ENCODE assay signal across 2 cellular contexts in genomic region chrX:16771483-16772398, GRCh38.
TF ChIP-seq lines count a peak whose summit lies in the region.

No MANE protein-coding gene starts in this region.

TF ChIP-seq in A549, 52 proteins besides CTCF, POLR2A, EP300 and RAD21 (continued from another document):
- TF ChIP-seq NFE2L2 (conservative IDR thresholded peaks at IDR 0.05; ENCODE audit: low read length) = 0 out of 2 replicates have a peak, but pooled peaks have one; percentile 21
- peak; percentile 44; the same call in 1 of the 2 replicates for TF ChIP-seq REST (IDR thresholded peaks at IDR 0.05)
- peak; percentile 98 for TF ChIP-seq BCL3 (IDR thresholded peaks at IDR 0.05)
- TF ChIP-seq GATA3 (IDR thresholded peaks at IDR 0.05; ENCODE audit: borderline replicate concordance) = peak; percentile 58; the same call in 1 of the 2 replicates
- peak; percentile 84; the same call in 1 of the 2 replicates for TF ChIP-seq HMGXB4 (CRISPR knock-in tag; IDR thresholded peaks at IDR 0.05; ENCODE audit: borderline replicate concordance)
- TF ChIP-seq CHD4 (IDR thresholded peaks at IDR 0.05; ENCODE audit: borderline replicate concordance) = no peak
- TF ChIP-seq EHF (CRISPR knock-in tag; IDR thresholded peaks at IDR 0.05) = peak; percentile 61; the same call in 1 of the 2 replicates
- no peak for TF ChIP-seq EHMT2 (IDR thresholded peaks at IDR 0.05; ENCODE audit: low read depth)
- no peak for TF ChIP-seq HOXB13 (CRISPR knock-in tag; IDR thresholded peaks at IDR 0.05; ENCODE audit: low read depth)
- no peak for TF ChIP-seq CBX2 (IDR thresholded peaks at IDR 0.05; ENCODE audit: borderline replicate concordance, low read depth)
- peak; percentile 85 for TF ChIP-seq MAFK (IDR thresholded peaks at IDR 0.05; ENCODE audit: partially characterized antibody)
- TF ChIP-seq MYC (IDR thresholded peaks at IDR 0.05; ENCODE audit: borderline replicate concordance, low read length) = no peak
- TF ChIP-seq FOSL2 (IDR thresholded peaks at IDR 0.05) = no peak
- TF ChIP-seq FOSL2 (CRISPR knock-in tag; IDR thresholded peaks at IDR 0.05) = peak; percentile 77; the same call in 1 of the 2 replicates
- peak; percentile 92 for TF ChIP-seq TP53 (CRISPR knock-in tag; IDR thresholded peaks at IDR 0.05)
- TF ChIP-seq JUN (IDR thresholded peaks at IDR 0.05) = peak; percentile 98 to 99
- TF ChIP-seq CBX8 (IDR thresholded peaks at IDR 0.05) = no peak
- TF ChIP-seq PBX3 (IDR thresholded peaks at IDR 0.05) = peak; percentile 55; the same call in 1 of the 2 replicates
- peak; percentile 99 for TF ChIP-seq FOSB (CRISPR knock-in tag; IDR thresholded peaks at IDR 0.05)
- peak; percentile 98 for TF ChIP-seq RARB (CRISPR knock-in tag; IDR thresholded peaks at IDR 0.05)
TF ChIP-seq in A549: peak in this region for 17.

TF ChIP-seq in HCT116, 20 proteins besides CTCF, POLR2A, EP300 and RAD21 (continued from another document):
- peak; percentile 33; the same call in 1 of the 2 replicates for TF ChIP-seq JUND (IDR thresholded peaks at IDR 0.05)
